ENCODE assay signal across 21 cellular contexts in the genomic region with DNA sequence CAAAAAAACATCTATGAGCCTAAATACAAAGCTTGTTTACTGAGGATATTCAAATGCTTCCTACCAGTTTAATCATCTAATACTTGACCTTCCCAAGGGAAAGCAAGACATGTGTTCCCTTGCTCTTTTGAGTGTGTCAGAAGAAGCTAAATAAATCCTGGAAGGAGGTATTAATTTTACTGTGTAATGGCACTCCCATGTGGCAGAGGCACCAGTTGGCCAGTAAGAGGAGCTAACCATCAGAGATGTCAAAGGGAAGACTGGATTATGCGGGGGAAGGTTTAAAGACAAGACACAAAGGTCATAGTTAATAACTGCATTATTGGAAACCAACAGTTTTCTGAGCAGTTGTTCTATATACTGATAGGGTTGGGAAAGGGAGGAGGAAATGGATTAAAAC.
DNase-seq lines count a peak whose midpoint lies in the region; ATAC-seq, FAIRE-seq and TF ChIP-seq lines count a peak whose summit lies in the region.
"Had no signal": no experiment of that assay in that cellular context is flagged by ENCODE, and none has a peak within 500 bp of the region (broad histone marks: within the 10 kb centered on the region; RNA-seq: fewer than 3 reads in every experiment).

No MANE protein-coding gene starts in this region.

- intact Hi-C loops in natural killer cell (cut with micrococcal nuclease), result no loop called here
- intact Hi-C loops in stomach (cut with DNase I; ENCODE audit: low total_unique reads), result no loop called here
- intact Hi-C loops in uterus (cut with DNase I; ENCODE audit: low total_unique reads), result no loop called here

- H3K79me1 ChIP-seq in H1 (ENCODE audit: low read depth, low read length), result no peaks in the 10 kb centered on the region; the same call in 1 of the 2 replicates

- TF ChIP-seq POLR2A in H1 (IDR thresholded peaks at IDR 0.05; ENCODE audit: control extremely low read depth in 1 of 2, low read depth in 2 of 2, low read length in 2 of 2) (no peak), stomach (IDR thresholded peaks at IDR 0.05) (no peak), uterus (IDR thresholded peaks at IDR 0.05) (no peak)

- no peaks in the 10 kb centered on the region for H3K9me3 ChIP-seq in H1 (ENCODE audit: insufficient read depth in 2 of 2, low read depth in 1 of 2, low read length in 1 of 2)
- H3K9me3 ChIP-seq in parathyroid adenoma (ENCODE audit: control insufficient read depth, low read length), result no peaks in the 10 kb centered on the region
- H3K9me3 ChIP-seq in stomach, result no peaks in the 10 kb centered on the region
- no peaks in the 10 kb centered on the region for H3K9me3 ChIP-seq in uterus
- H3K9me3 ChIP-seq: tibial artery had no signal

- H3K4ac ChIP-seq in H1 (replicated peaks; ENCODE audit: insufficient read length, low read depth, low read length), result no peak overlapping the region

- POLR2A ChIA-PET in H1 (lab: Charles Lee; ENCODE audit: partially characterized antibody), result interaction anchor here (0.7 kb wide), 1 partner anchor 125 kb away, joined by 3 read pairs; the partner anchor contains the start of gene SUCLG2

- no peaks in the 10 kb centered on the region for H3K36me3 ChIP-seq in H7 (replicated peaks; ENCODE audit: control insufficient read depth, insufficient read depth, low read length)
- H3K36me3 ChIP-seq in H1 (ENCODE audit: control insufficient read depth in 2 of 4, insufficient read depth in 4 of 4, low read length in 3 of 4), result peaks cover 0 to 2% (median 1%) of the 10 kb centered on the region in 4 experiments; a peak in 4 of 8 replicates
- no peaks in the 10 kb centered on the region for H3K36me3 ChIP-seq in parathyroid adenoma (ENCODE audit: control insufficient read depth, insufficient read depth, low read length)
- H3K36me3 ChIP-seq in stomach, result peaks cover 0 to 40% (median 33%) of the 10 kb centered on the region in 4 donors
- H3K36me3 ChIP-seq in uterus, result no peaks in the 10 kb centered on the region

- no peak for FAIRE-seq in H1 (lab: Jason Lieb, UNC)
- FAIRE-seq: frontal cortex, H54 had no signal

- no peak overlapping the region for H2BK5ac ChIP-seq in H1 (ENCODE audit: low read depth, low read length)

- DNase-seq in H7 (peak; percentile 9), NCI-H524 (lab: John Stamatoyannopoulos, UW) (peak; percentile 41 to 85), H1 (ENCODE audit: low read depth in 1 of 2, low spot score in 2 of 2) (no peak), natural killer cell (no peak), stomach (no peak), uterus (no peak)
- DNase-seq: activated CD8-positive, alpha-beta T cell treated with anti-CD3 and anti-CD28 coated beads for 36 hours; amygdala; cerebellar nuclear complex; DMS79 treated with DMSO at 0.1 percent for 48 hours; NCI-H1105 treated with DMSO at 0.1 percent for 48 hours; NCI-H226; stimulated activated CD4-positive, alpha-beta T cell treated with anti-CD3 and anti-CD28 coated beads, Interleukin-4, amount 100 ng/mL, for 24 hours; SW 1271; tibial artery had no signal

- H4K91ac ChIP-seq in H1 (replicated peaks; ENCODE audit: insufficient read length, low read length), result no peak overlapping the region

- TF ChIP-seq RAD21 in H1 (IDR thresholded peaks at IDR 0.05 in 1 of 2, conservative IDR thresholded peaks at IDR 0.05 in 1 of 2; ENCODE audit: low read depth in 2 of 2, low read length in 2 of 2), result peak; percentile 14 to 33; a peak in 2 of 4 replicates

- no peak overlapping the region for H3K9ac ChIP-seq in H1 (replicated peaks in 1 of 4; ENCODE audit: extremely low read depth in 1 of 4, low read depth in 3 of 4, low read length in 3 of 4)
- H3K9ac ChIP-seq in parathyroid adenoma, result no peak overlapping the region

- H2AK5ac ChIP-seq in H1 (ENCODE audit: low read depth, low read length), result no peak overlapping the region

- peaks cover 0 to 3% (median 0%) of the 10 kb centered on the region in 4 experiments; a peak in 1 of 7 replicates for H3K4me1 ChIP-seq in H1 (replicated peaks in 1 of 4; ENCODE audit: control insufficient read depth in 3 of 4, insufficient read depth in 4 of 4, low read length in 3 of 4)
- no peaks in the 10 kb centered on the region for H3K4me1 ChIP-seq in parathyroid adenoma
- H3K4me1 ChIP-seq in stomach, result peaks cover 0 to 6% (median 0%) of the 10 kb centered on the region in 4 donors
- no peaks in the 10 kb centered on the region for H3K4me1 ChIP-seq in uterus

- H3K4me1 Mint-ChIP-seq in natural killer cell, result peaks cover 40 to 53% of the 10 kb centered on the region in 2 donors

- CTCF ChIA-PET in H1 (lab: Charles Lee; ENCODE audit: partially characterized antibody), result interaction anchor here (0.8 to 1.4 kb wide), 7 partner anchors 11 to 415 kb away, joined by 3 to 5 read pairs (median 3); no protein-coding TSS in a partner anchor

- no peak overlapping the region for H2BK20ac ChIP-seq in H1 (ENCODE audit: low read length)

- H3K14ac ChIP-seq in H1 (ENCODE audit: insufficient read length), result no peak overlapping the region

- H3K79me2 ChIP-seq in H1 (ENCODE audit: control insufficient read depth in 1 of 2, insufficient read depth in 2 of 2, low read length in 2 of 2) (no peaks in the 10 kb centered on the region), parathyroid adenoma (no peaks in the 10 kb centered on the region)

- H3K27me3 ChIP-seq in H7 (ENCODE audit: control insufficient read depth, insufficient read depth, low read length) (no peaks in the 10 kb centered on the region), H1 (replicated peaks in 1 of 4; ENCODE audit: control insufficient read depth in 3 of 4, extremely low read depth in 1 of 4, insufficient read depth in 3 of 4, low read length in 3 of 4) (no peaks in the 10 kb centered on the region), parathyroid adenoma (ENCODE audit: control insufficient read depth, insufficient read depth, low read length) (no peaks in the 10 kb centered on the region), stomach (no peaks in the 10 kb centered on the region), uterus (no peaks in the 10 kb centered on the region)
- H3K27me3 ChIP-seq: tibial artery had no signal

- no peak overlapping the region for H3K56ac ChIP-seq in H1 (replicated peaks; ENCODE audit: insufficient read length, low read depth, low read length)

- no peak overlapping the region for H3K23ac ChIP-seq in H1 (ENCODE audit: insufficient read length)

- no peaks in the 10 kb centered on the region for H3K23me2 ChIP-seq in H1 (ENCODE audit: low read depth, low read length)

- no peak overlapping the region for H3K27ac Mint-ChIP-seq in natural killer cell
- H3K27ac Mint-ChIP-seq: activated CD8-positive, alpha-beta T cell treated with anti-CD3 and anti-CD28 coated beads for 36 hours; activated T-helper 1 cell treated with anti-CD3 and anti-CD28 coated beads, Interleukin-12 subunit alpha, Interleukin-12 subunit beta, Interleukin-2, Interleukin-4 antibody, amounts not matched to agents 30 ng/mL and 10 ng/mL and 1 ng/mL, durations not matched to agents 14 hours and 24 hours and 36 hours had no signal

- TF ChIP-seq EP300 in H1 (IDR thresholded peaks at IDR 0.05; ENCODE audit: borderline replicate concordance in 1 of 2, low read depth in 2 of 2, low read length in 2 of 2) (no peak), stomach (IDR thresholded peaks at IDR 0.05) (no peak)

- H3K27ac ChIP-seq in H1 (ENCODE audit: low read depth, low read length) (no peak overlapping the region), parathyroid adenoma (no peak overlapping the region), stomach (no peak overlapping the region), uterus (no peak overlapping the region)
- H3K27ac ChIP-seq: tibial artery had no signal

- H4K20me1 ChIP-seq in H1 (replicated peaks in 1 of 2; ENCODE audit: control insufficient read depth in 1 of 2, insufficient read depth in 2 of 2, low read length in 2 of 2), result no peaks in the 10 kb centered on the region

- H4K8ac ChIP-seq in H1 (ENCODE audit: extremely low read depth, insufficient read depth, low read length), result no peak overlapping the region

- H3K4me3 ChIP-seq in H7 (ENCODE audit: insufficient read depth, low read depth, low read length), result no peak overlapping the region
- H3K4me3 ChIP-seq in H1 (ENCODE audit: extremely low read depth in 1 of 4, insufficient read depth in 2 of 4, low read depth in 3 of 4, low read length in 4 of 4), result no peak overlapping the region
- H3K4me3 ChIP-seq in parathyroid adenoma (ENCODE audit: low read depth, low read length), result no peak overlapping the region
- no peak overlapping the region for H3K4me3 ChIP-seq in stomach
- H3K4me3 ChIP-seq in uterus, result no peak overlapping the region
- H3K4me3 ChIP-seq: tibial artery had no signal

- no peak overlapping the region for H3K18ac ChIP-seq in H1 (ENCODE audit: extremely low read depth, low read length)

- H2BK12ac ChIP-seq in H1 (ENCODE audit: low read depth, low read length), result no peak overlapping the region

- H3K9me3 Mint-ChIP-seq in natural killer cell, result no peaks in the 10 kb centered on the region
- H3K9me3 Mint-ChIP-seq: activated CD8-positive, alpha-beta T cell treated with anti-CD3 and anti-CD28 coated beads for 36 hours; activated T-helper 1 cell treated with anti-CD3 and anti-CD28 coated beads, Interleukin-12 subunit alpha, Interleukin-12 subunit beta, Interleukin-2, Interleukin-4 antibody, amounts not matched to agents 30 ng/mL and 10 ng/mL and 1 ng/mL, durations not matched to agents 14 hours and 24 hours and 36 hours had no signal

- H3K4me2 ChIP-seq in H1 (ENCODE audit: insufficient read depth in 1 of 2, low read depth in 2 of 2, low read length in 2 of 2) (no peak overlapping the region), parathyroid adenoma (ENCODE audit: low read length) (no peak overlapping the region)

- no peak overlapping the region for H2BK120ac ChIP-seq in H1 (replicated peaks; ENCODE audit: low read depth, low read length)

- no peak overlapping the region for H4K5ac ChIP-seq in H1 (ENCODE audit: insufficient read length, low read depth, low read length)

- no peak overlapping the region for H3K4me3 Mint-ChIP-seq in natural killer cell
- H3K4me3 Mint-ChIP-seq: activated CD8-positive, alpha-beta T cell treated with anti-CD3 and anti-CD28 coated beads for 36 hours; activated T-helper 1 cell treated with anti-CD3 and anti-CD28 coated beads, Interleukin-12 subunit alpha, Interleukin-12 subunit beta, Interleukin-2, Interleukin-4 antibody, amounts not matched to agents 30 ng/mL and 10 ng/mL and 1 ng/mL, durations not matched to agents 14 hours and 24 hours and 36 hours had no signal

- 87% methylated on average over 1 of the region's 1 CpG; no CpG with 5 or more reads in 1 of the 2 experiments for WGBS in H1 (ENCODE audit: extremely low coverage in 1 of 2, insufficient coverage in 1 of 2, insufficient read length in 1 of 2, insufficient replicate concordance in 2 of 2, low coverage in 1 of 2, low lambda C conversion rate in 2 of 2, missing lambda C conversion rate in 1 of 2), 2 experiments
- 88 to 100% (median 90%) methylated on average over 1 of the region's 1 CpG for WGBS in stomach, 5 donors

- no peak overlapping the region for H2BK15ac ChIP-seq in H1 (ENCODE audit: low read length)

- H3K27me3 Mint-ChIP-seq in natural killer cell (ENCODE audit: low read depth in 2 of 2), result no peaks in the 10 kb centered on the region
- H3K27me3 Mint-ChIP-seq: activated CD8-positive, alpha-beta T cell treated with anti-CD3 and anti-CD28 coated beads for 36 hours had no signal

- ATAC-seq in natural killer cell (no peak), GM21360 (IDR thresholded peaks at IDR 0.05; ENCODE audit: unreplicated experiment) (no peak)
- ATAC-seq: activated CD8-positive, alpha-beta T cell treated with anti-CD3 and anti-CD28 coated beads for 36 hours; sciatic nerve had no signal

- TF ChIP-seq CTCF in H1 (IDR thresholded peaks at IDR 0.05; ENCODE audit: control extremely low read depth in 1 of 3, insufficient read depth in 1 of 3, low read depth in 1 of 3, low read length in 3 of 3), result peak in 1 of 3 experiments; percentile 28; a peak in 1 of 4 replicates
- peak; percentile 15 for TF ChIP-seq CTCF in parathyroid adenoma (IDR thresholded peaks at IDR 0.05)
- no peak for TF ChIP-seq CTCF in natural killer cell (IDR thresholded peaks at IDR 0.05)
- TF ChIP-seq CTCF in stomach (IDR thresholded peaks at IDR 0.05), result no peak
- no peak for TF ChIP-seq CTCF in uterus (IDR thresholded peaks at IDR 0.05)

- H2AFZ ChIP-seq in H1 (ENCODE audit: low read length), result no peak overlapping the region
- H2AFZ ChIP-seq in parathyroid adenoma, result no peak overlapping the region

- peaks cover 19% of the 10 kb centered on the region for H3K36me3 Mint-ChIP-seq in natural killer cell

Comparison
In these comparisons a context has a peak if more than half of its experiments do, and no peak if none do; other contexts are left out.
1. DNase-seq: peak in H7 (single experiment) and NCI-H524 (2 of 2); none in H1 (0 of 2), natural killer cell (single experiment), stomach (single experiment) and uterus (0 of 2).